In the genomic region with DNA sequence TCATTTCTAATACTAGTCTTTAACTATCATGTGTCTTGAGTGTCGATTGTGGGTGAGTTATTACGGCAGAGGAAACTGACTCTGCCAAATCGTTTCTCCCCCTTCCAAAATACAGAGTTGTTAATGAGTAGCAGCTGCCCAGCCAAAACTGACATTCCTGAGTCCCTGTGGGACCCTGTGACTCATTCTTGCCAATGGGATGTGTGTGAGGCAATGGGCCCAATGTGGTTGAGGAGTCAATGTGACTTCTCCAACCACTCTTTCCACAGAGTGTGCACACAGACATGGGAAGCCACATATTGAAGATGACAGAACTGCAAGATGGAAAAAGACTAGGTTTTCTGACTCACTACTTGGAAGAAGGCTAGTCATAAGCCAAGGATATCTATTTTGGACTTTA, we compare ENCODE assay signal across 15 cellular contexts.
DNase-seq lines count a peak whose midpoint lies in the region; ATAC-seq and TF ChIP-seq lines count a peak whose summit lies in the region.
"Had no signal": no experiment of that assay in that cellular context is flagged by ENCODE, and none has a peak within 500 bp of the region (broad histone marks: within the 10 kb centered on the region; RNA-seq: fewer than 3 reads in every experiment).

No MANE protein-coding gene starts in this region.

- no peaks in the 10 kb centered on the region for H3K27me3 ChIP-seq in left ventricle myocardium inferior (ENCODE audit: low read depth)

- H3K27ac ChIP-seq in left ventricle myocardium inferior (replicated peaks), result peak overlapping the region; percentile 11

- peaks cover 12% of the 10 kb centered on the region for H3K9me3 Mint-ChIP-seq in HFFc6
- H3K9me3 Mint-ChIP-seq: endodermal cell had no signal

- TF ChIP-seq CTCF in HFFc6 (IDR thresholded peaks at IDR 0.05), result no peak
- no peak for TF ChIP-seq CTCF in left ventricle myocardium inferior (IDR thresholded peaks at IDR 0.05; ENCODE audit: borderline replicate concordance)

- H3K4me1 ChIP-seq in left ventricle myocardium inferior, result peaks cover 43% of the 10 kb centered on the region

- H3K4me3 ChIP-seq in left ventricle myocardium inferior, result no peak overlapping the region
- H3K4me3 ChIP-seq: K562 had no signal

- H3K27ac Mint-ChIP-seq in HFFc6, result no peak overlapping the region
- H3K27ac Mint-ChIP-seq: activated naive CD8-positive, alpha-beta T cell; endodermal cell; type B pancreatic cell had no signal

- DNase-seq in HFFc6 (peak; percentile 60), amniotic stem cell (lab: John Stamatoyannopoulos, UW) (peak; percentile 78), left ventricle myocardium inferior (peak; percentile 54), superior temporal gyrus (ENCODE audit: extremely low spot score) (peak; percentile 9), NCI-H510A (lab: John Stamatoyannopoulos, UW) (no peak)
- DNase-seq: DMS53, endodermal cell, NCI-H2227 treated with DMSO at 0.1 percent for 48 hours, nucleus accumbens had no signal

- H3K4me3 Mint-ChIP-seq in HFFc6, result no peak overlapping the region
- H3K4me3 Mint-ChIP-seq: activated naive CD8-positive, alpha-beta T cell; endodermal cell; type B pancreatic cell had no signal

- no peaks in the 10 kb centered on the region for H3K36me3 Mint-ChIP-seq in HFFc6 (ENCODE audit: low read depth)
- H3K36me3 Mint-ChIP-seq: activated naive CD8-positive, alpha-beta T cell; type B pancreatic cell had no signal

- no peaks in the 10 kb centered on the region for H3K36me3 ChIP-seq in left ventricle myocardium inferior

- peaks cover 5% of the 10 kb centered on the region; the same call in 1 of the 2 replicates for H3K4me1 Mint-ChIP-seq in HFFc6 (ENCODE audit: low read depth)
- H3K4me1 Mint-ChIP-seq: endodermal cell had no signal

- no peak for ATAC-seq in GM21390 (IDR thresholded peaks at IDR 0.05; ENCODE audit: unreplicated experiment)
- no peak for ATAC-seq in GM21786 (IDR thresholded peaks at IDR 0.05; ENCODE audit: unreplicated experiment)
- no peak for ATAC-seq in GM19397 (IDR thresholded peaks at IDR 0.05; ENCODE audit: unreplicated experiment)
- ATAC-seq: K562 had no signal

- intact Hi-C loops in left ventricle myocardium inferior (cut with micrococcal nuclease), result no loop called here

- H3K27me3 Mint-ChIP-seq in HFFc6 (ENCODE audit: insufficient read depth), result no peaks in the 10 kb centered on the region
- H3K27me3 Mint-ChIP-seq: activated naive CD8-positive, alpha-beta T cell had no signal

- no peaks in the 10 kb centered on the region for H3K9me3 ChIP-seq in left ventricle myocardium inferior (replicated peaks)
